11 cellular contexts compared by ENCODE assay signal in genomic region chr2:33136056-33136455, GRCh38.
DNase-seq lines count a peak whose midpoint lies in the region; ATAC-seq and TF ChIP-seq lines count a peak whose summit lies in the region.
"Had no signal": no experiment of that assay in that cellular context is flagged by ENCODE, and none has a peak within 500 bp of the region (broad histone marks: within the 10 kb centered on the region; RNA-seq: fewer than 3 reads in every experiment).

No MANE protein-coding gene starts in this region.

- no peaks in the 10 kb centered on the region for H3K9me3 ChIP-seq in AG04450 (ENCODE audit: control insufficient read depth, insufficient read depth, low read length)
- H3K9me3 ChIP-seq in SJCRH30 (replicated peaks): no peaks in the 10 kb centered on the region
- no peaks in the 10 kb centered on the region for H3K9me3 ChIP-seq in fibroblast of lung (ENCODE audit: control insufficient read depth, insufficient read depth, low read depth, low read length)
- no peaks in the 10 kb centered on the region for H3K9me3 ChIP-seq in psoas muscle
- H3K9me3 ChIP-seq: mucosa of descending colon had no signal

- H3K9ac ChIP-seq in fibroblast of lung (ENCODE audit: insufficient read depth, low read length): peak overlapping the region; percentile 86

- H2AFZ ChIP-seq in fibroblast of lung (ENCODE audit: low read length): no peak overlapping the region

- no peak for TF ChIP-seq CTCF in AG04450 (IDR thresholded peaks at IDR 0.05; ENCODE audit: low read depth, low read length)
- TF ChIP-seq CTCF in fibroblast of lung (conservative IDR thresholded peaks at IDR 0.05 in 1 of 2, IDR thresholded peaks at IDR 0.05 in 1 of 2; ENCODE audit: low read depth in 1 of 2, low read length in 2 of 2): no peak
- TF ChIP-seq CTCF in psoas muscle (IDR thresholded peaks at IDR 0.05): no peak

- peaks cover 54% of the 10 kb centered on the region for H3K79me2 ChIP-seq in fibroblast of lung (ENCODE audit: control insufficient read depth, insufficient read depth, low read length)

- ATAC-seq in psoas muscle: no peak
- ATAC-seq: mucosa of descending colon, sciatic nerve had no signal

- POLR2A ChIA-PET in AG04450 (lab: Yijun Ruan, JAX): no interaction called here

- intact Hi-C loops in psoas muscle (cut with DNase I): loop anchor here in 1 of 2 donors (10.0 kb wide), 2 partner anchors 191 to 239 kb away; partner anchors contain the start of gene LTBP1

- DNase-seq in AG04450 (ENCODE audit: low read depth, low spot score) (no peak), SJCRH30 (peak; percentile 44 to 58), fibroblast of lung (ENCODE audit: low read depth in 2 of 2) (peak in 1 of 2 donors; percentile 63), psoas muscle (no peak), NCI-H187 treated with DMSO at 0.1 percent for 48 hours (lab: John Stamatoyannopoulos, UW) (no peak), NCI-H187 (lab: John Stamatoyannopoulos, UW) (no peak)
- DNase-seq in activated naive CD4-positive, alpha-beta T cell (lab: John Stamatoyannopoulos, UW): no peak
- DNase-seq in activated naive CD4-positive, alpha-beta T cell treated with anti-CD3 and anti-CD28 coated beads, Interleukin-2, amount 50 U/mL, for 16 hours: no peak
- DNase-seq: KBM-7, mucosa of descending colon had no signal

- H3K27me3 ChIP-seq in AG04450 (ENCODE audit: control insufficient read depth, insufficient read depth, low read length) (no peaks in the 10 kb centered on the region), SJCRH30 (no peaks in the 10 kb centered on the region), fibroblast of lung (ENCODE audit: control insufficient read depth, insufficient read depth, low read length) (no peaks in the 10 kb centered on the region), psoas muscle (ENCODE audit: insufficient read depth in 3 of 3, low read length in 2 of 3) (no peaks in the 10 kb centered on the region)

- 9 to 28% (median 13%) methylated on average over 4 of the region's 4 CpGs for WGBS in psoas muscle, 3 donors

- H3K4me3 ChIP-seq in AG04450 (ENCODE audit: low read depth, low read length) (peak overlapping the region; percentile 78), SJCRH30 (peak overlapping the region; percentile 51), fibroblast of lung (replicated peaks in 1 of 4; ENCODE audit: control extremely low read depth in 1 of 4, insufficient read depth in 1 of 4, low read depth in 3 of 4, low read length in 4 of 4) (peak overlapping the region; percentile 91 to 96 (median 94)), psoas muscle (peak overlapping the region; percentile 65)
- H3K4me3 ChIP-seq: mucosa of descending colon had no signal

- H3K4me2 ChIP-seq in fibroblast of lung (ENCODE audit: extremely low read depth, insufficient read depth, low read length): peak overlapping the region; percentile 96

- no peaks in the 10 kb centered on the region for H4K20me1 ChIP-seq in fibroblast of lung (ENCODE audit: control insufficient read depth, extremely low read depth, insufficient read depth, low read length)

- CTCF ChIA-PET in AG04450 (lab: Charles Lee): interaction anchor here (1.8 kb wide), 1 partner anchor 362 kb away, joined by 6 read pairs; no protein-coding TSS in a partner anchor

- H3K27ac ChIP-seq in AG04450 (ENCODE audit: low read depth, low read length): no peak overlapping the region
- peak overlapping the region; percentile 88 for H3K27ac ChIP-seq in SJCRH30
- H3K27ac ChIP-seq in fibroblast of lung (ENCODE audit: insufficient read depth, low read length): peak overlapping the region; percentile 98
- H3K27ac ChIP-seq in psoas muscle: peak overlapping the region; percentile 83

- H3K4me1 ChIP-seq in SJCRH30 (peaks cover 22% of the 10 kb centered on the region), fibroblast of lung (ENCODE audit: control insufficient read depth, extremely low read depth, insufficient read depth, low read length) (peaks cover 14% of the 10 kb centered on the region), psoas muscle (peaks cover 6% of the 10 kb centered on the region)

- no peaks in the 10 kb centered on the region for H3K36me3 ChIP-seq in SJCRH30
- no peaks in the 10 kb centered on the region for H3K36me3 ChIP-seq in fibroblast of lung (ENCODE audit: control insufficient read depth, insufficient read depth, low read length)
- no peaks in the 10 kb centered on the region for H3K36me3 ChIP-seq in psoas muscle (ENCODE audit: insufficient read depth in 1 of 2, low read depth in 1 of 2)

Comparison
In these comparisons a context has a peak if more than half of its experiments do, and no peak if none do; other contexts are left out.
1. DNase-seq: peak in SJCRH30 (2 of 2); none in AG04450 (single experiment), psoas muscle (0 of 2), activated naive CD4-positive, alpha-beta T cell (0 of 4), activated naive CD4-positive, alpha-beta T cell treated with anti-CD3 and anti-CD28 coated beads, Interleukin-2, amount 50 U/mL, for 16 hours (single experiment), NCI-H187 treated with DMSO at 0.1 percent for 48 hours (single experiment) and NCI-H187 (0 of 2).
2. Peak in every context shown above with its lines, with median percentiles within 50 percentile points of each other: H3K4me3 ChIP-seq.